Comparison of ENCODE assay signal across 1 cellular context in genomic region chr18:63320041-63320689, GRCh38.
TF ChIP-seq lines count a peak whose summit lies in the region.

No MANE protein-coding gene starts in this region.

TF ChIP-seq in HepG2, 621 proteins besides CTCF, POLR2A, EP300 and RAD21 (continued from another document and continues in another):
- TF ChIP-seq ZNF710 (CRISPR knock-in tag; IDR thresholded peaks at IDR 0.05; ENCODE audit: borderline replicate concordance) (no peak), ZBTB21 (CRISPR knock-in tag; IDR thresholded peaks at IDR 0.05) (no peak), SP4 (CRISPR knock-in tag; IDR thresholded peaks at IDR 0.05) (no peak), HOXA9 (CRISPR knock-in tag; IDR thresholded peaks at IDR 0.05; ENCODE audit: borderline replicate concordance) (no peak), TCF12 (IDR thresholded peaks at IDR 0.05) (no peak), TCF12 (CRISPR knock-in tag; IDR thresholded peaks at IDR 0.05) (no peak), PHF8 (CRISPR knock-in tag; IDR thresholded peaks at IDR 0.05) (0 out of 2 replicates have a peak, but pooled peaks have one; percentile 44), ZFY (CRISPR knock-in tag; IDR thresholded peaks at IDR 0.05) (peak; percentile 75), ZNF574 (CRISPR knock-in tag; IDR thresholded peaks at IDR 0.05) (peak; percentile 33; the same call in 1 of the 2 replicates), TOE1 (CRISPR knock-in tag; IDR thresholded peaks at IDR 0.05) (no peak), ZNF766 (CRISPR knock-in tag; IDR thresholded peaks at IDR 0.05; ENCODE audit: borderline replicate concordance) (no peak), RBFOX2 (IDR thresholded peaks at IDR 0.05; ENCODE audit: low read depth, low read length) (peak; percentile 39), MED13 (CRISPR knock-in tag; IDR thresholded peaks at IDR 0.05) (no peak), ZNF337 (CRISPR knock-in tag; IDR thresholded peaks at IDR 0.05; ENCODE audit: borderline replicate concordance, low read depth) (no peak), ZNF510 (CRISPR knock-in tag; IDR thresholded peaks at IDR 0.05; ENCODE audit: low read depth) (no peak), ZNF777 (CRISPR knock-in tag; IDR thresholded peaks at IDR 0.05) (0 out of 2 replicates have a peak, but pooled peaks have one; percentile 18), CEBPG (CRISPR knock-in tag; IDR thresholded peaks at IDR 0.05) (no peak), SOX6 (IDR thresholded peaks at IDR 0.05) (no peak), SOX6 (CRISPR knock-in tag; IDR thresholded peaks at IDR 0.05) (no peak), ZNF891 (CRISPR knock-in tag; IDR thresholded peaks at IDR 0.05) (0 out of 2 replicates have a peak, but pooled peaks have one; percentile 35), FOXM1 (CRISPR knock-in tag; IDR thresholded peaks at IDR 0.05) (no peak), PCBP2 (optimal IDR thresholded peaks at IDR 0.05; ENCODE audit: low read depth, low read length, poor library complexity, severe bottlenecking) (no peak), ZNF446 (CRISPR knock-in tag; IDR thresholded peaks at IDR 0.05) (peak; percentile 50; the same call in 1 of the 2 replicates), ZNF546 (CRISPR knock-in tag; conservative IDR thresholded peaks at IDR 0.05) (no peak), PHF5A (CRISPR knock-in tag; IDR thresholded peaks at IDR 0.05; ENCODE audit: low read depth, unreplicated experiment) (no peak), SP2 (CRISPR knock-in tag; IDR thresholded peaks at IDR 0.05) (no peak), TFAP4 (IDR thresholded peaks at IDR 0.05; ENCODE audit: borderline replicate concordance, low read depth) (no peak), ZNF607 (CRISPR knock-in tag; IDR thresholded peaks at IDR 0.05; ENCODE audit: borderline replicate concordance) (0 out of 2 replicates have a peak, but pooled peaks have one; percentile 8), THAP11 (CRISPR knock-in tag; IDR thresholded peaks at IDR 0.05) (0 out of 2 replicates have a peak, but pooled peaks have one; percentile 8), ZNF230 (CRISPR knock-in tag; IDR thresholded peaks at IDR 0.05) (no peak), ZNF263 (CRISPR knock-in tag; IDR thresholded peaks at IDR 0.05) (no peak), ZBTB3 (CRISPR knock-in tag; IDR thresholded peaks at IDR 0.05; ENCODE audit: borderline replicate concordance, low read depth) (no peak), KDM5B (CRISPR knock-in tag; IDR thresholded peaks at IDR 0.05; ENCODE audit: borderline replicate concordance) (no peak), ZNF883 (CRISPR knock-in tag; IDR thresholded peaks at IDR 0.05; ENCODE audit: not compliant biosample characterization) (no peak), ZFP36 (IDR thresholded peaks at IDR 0.05; ENCODE audit: borderline replicate concordance, low read depth, low read length, partially characterized antibody) (no peak), ZNF235 (CRISPR knock-in tag; IDR thresholded peaks at IDR 0.05; ENCODE audit: borderline replicate concordance) (no peak), ZNF75D (CRISPR knock-in tag; IDR thresholded peaks at IDR 0.05; ENCODE audit: borderline replicate concordance) (no peak), ELF1 (CRISPR knock-in tag; IDR thresholded peaks at IDR 0.05) (no peak), JDP2 (CRISPR knock-in tag; IDR thresholded peaks at IDR 0.05; ENCODE audit: borderline replicate concordance) (no peak), ZSCAN31 (CRISPR knock-in tag; IDR thresholded peaks at IDR 0.05; ENCODE audit: low read depth) (no peak), ZNF329 (CRISPR knock-in tag; IDR thresholded peaks at IDR 0.05; ENCODE audit: low read depth) (no peak), ZNF83 (CRISPR knock-in tag; IDR thresholded peaks at IDR 0.05; ENCODE audit: borderline replicate concordance) (no peak), ATM (IDR thresholded peaks at IDR 0.05; ENCODE audit: borderline replicate concordance) (no peak)
- TF ChIP-seq, protein P1, sequence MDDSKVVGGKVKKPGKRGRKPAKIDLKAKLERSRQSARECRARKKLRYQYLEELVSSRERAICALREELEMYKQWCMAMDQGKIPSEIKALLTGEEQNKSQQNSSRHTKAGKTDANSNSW (CRISPR knock-in tag; IDR thresholded peaks at IDR 0.05; ENCODE audit: borderline replicate concordance), result no peak; the same call in 1 of the 2 replicates
- TF ChIP-seq, protein P2, sequence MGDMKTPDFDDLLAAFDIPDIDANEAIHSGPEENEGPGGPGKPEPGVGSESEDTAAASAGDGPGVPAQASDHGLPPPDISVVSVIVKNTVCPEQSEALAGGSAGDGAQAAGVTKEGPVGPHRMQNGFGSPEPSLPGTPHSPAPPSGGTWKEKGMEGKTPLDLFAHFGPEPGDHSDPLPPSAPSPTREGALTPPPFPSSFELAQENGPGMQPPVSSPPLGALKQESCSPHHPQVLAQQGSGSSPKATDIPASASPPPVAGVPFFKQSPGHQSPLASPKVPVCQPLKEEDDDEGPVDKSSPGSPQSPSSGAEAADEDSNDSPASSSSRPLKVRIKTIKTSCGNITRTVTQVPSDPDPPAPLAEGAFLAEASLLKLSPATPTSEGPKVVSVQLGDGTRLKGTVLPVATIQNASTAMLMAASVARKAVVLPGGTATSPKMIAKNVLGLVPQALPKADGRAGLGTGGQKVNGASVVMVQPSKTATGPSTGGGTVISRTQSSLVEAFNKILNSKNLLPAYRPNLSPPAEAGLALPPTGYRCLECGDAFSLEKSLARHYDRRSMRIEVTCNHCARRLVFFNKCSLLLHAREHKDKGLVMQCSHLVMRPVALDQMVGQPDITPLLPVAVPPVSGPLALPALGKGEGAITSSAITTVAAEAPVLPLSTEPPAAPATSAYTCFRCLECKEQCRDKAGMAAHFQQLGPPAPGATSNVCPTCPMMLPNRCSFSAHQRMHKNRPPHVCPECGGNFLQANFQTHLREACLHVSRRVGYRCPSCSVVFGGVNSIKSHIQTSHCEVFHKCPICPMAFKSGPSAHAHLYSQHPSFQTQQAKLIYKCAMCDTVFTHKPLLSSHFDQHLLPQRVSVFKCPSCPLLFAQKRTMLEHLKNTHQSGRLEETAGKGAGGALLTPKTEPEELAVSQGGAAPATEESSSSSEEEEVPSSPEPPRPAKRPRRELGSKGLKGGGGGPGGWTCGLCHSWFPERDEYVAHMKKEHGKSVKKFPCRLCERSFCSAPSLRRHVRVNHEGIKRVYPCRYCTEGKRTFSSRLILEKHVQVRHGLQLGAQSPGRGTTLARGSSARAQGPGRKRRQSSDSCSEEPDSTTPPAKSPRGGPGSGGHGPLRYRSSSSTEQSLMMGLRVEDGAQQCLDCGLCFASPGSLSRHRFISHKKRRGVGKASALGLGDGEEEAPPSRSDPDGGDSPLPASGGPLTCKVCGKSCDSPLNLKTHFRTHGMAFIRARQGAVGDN (CRISPR knock-in tag; IDR thresholded peaks at IDR 0.05), result peak; percentile 70
- TF ChIP-seq, protein P3, sequence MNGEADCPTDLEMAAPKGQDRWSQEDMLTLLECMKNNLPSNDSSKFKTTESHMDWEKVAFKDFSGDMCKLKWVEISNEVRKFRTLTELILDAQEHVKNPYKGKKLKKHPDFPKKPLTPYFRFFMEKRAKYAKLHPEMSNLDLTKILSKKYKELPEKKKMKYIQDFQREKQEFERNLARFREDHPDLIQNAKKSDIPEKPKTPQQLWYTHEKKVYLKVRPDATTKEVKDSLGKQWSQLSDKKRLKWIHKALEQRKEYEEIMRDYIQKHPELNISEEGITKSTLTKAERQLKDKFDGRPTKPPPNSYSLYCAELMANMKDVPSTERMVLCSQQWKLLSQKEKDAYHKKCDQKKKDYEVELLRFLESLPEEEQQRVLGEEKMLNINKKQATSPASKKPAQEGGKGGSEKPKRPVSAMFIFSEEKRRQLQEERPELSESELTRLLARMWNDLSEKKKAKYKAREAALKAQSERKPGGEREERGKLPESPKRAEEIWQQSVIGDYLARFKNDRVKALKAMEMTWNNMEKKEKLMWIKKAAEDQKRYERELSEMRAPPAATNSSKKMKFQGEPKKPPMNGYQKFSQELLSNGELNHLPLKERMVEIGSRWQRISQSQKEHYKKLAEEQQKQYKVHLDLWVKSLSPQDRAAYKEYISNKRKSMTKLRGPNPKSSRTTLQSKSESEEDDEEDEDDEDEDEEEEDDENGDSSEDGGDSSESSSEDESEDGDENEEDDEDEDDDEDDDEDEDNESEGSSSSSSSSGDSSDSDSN (CRISPR knock-in tag; IDR thresholded peaks at IDR 0.05), result peak; percentile 45; the same call in 1 of the 2 replicates
- TF ChIP-seq, protein P4, sequence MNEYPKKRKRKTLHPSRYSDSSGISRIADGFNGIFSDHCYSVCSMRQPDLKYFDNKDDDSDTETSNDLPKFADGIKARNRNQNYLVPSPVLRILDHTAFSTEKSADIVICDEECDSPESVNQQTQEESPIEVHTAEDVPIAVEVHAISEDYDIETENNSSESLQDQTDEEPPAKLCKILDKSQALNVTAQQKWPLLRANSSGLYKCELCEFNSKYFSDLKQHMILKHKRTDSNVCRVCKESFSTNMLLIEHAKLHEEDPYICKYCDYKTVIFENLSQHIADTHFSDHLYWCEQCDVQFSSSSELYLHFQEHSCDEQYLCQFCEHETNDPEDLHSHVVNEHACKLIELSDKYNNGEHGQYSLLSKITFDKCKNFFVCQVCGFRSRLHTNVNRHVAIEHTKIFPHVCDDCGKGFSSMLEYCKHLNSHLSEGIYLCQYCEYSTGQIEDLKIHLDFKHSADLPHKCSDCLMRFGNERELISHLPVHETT (CRISPR knock-in tag; conservative IDR thresholded peaks at IDR 0.05), result no peak
- TF ChIP-seq, protein P5, sequence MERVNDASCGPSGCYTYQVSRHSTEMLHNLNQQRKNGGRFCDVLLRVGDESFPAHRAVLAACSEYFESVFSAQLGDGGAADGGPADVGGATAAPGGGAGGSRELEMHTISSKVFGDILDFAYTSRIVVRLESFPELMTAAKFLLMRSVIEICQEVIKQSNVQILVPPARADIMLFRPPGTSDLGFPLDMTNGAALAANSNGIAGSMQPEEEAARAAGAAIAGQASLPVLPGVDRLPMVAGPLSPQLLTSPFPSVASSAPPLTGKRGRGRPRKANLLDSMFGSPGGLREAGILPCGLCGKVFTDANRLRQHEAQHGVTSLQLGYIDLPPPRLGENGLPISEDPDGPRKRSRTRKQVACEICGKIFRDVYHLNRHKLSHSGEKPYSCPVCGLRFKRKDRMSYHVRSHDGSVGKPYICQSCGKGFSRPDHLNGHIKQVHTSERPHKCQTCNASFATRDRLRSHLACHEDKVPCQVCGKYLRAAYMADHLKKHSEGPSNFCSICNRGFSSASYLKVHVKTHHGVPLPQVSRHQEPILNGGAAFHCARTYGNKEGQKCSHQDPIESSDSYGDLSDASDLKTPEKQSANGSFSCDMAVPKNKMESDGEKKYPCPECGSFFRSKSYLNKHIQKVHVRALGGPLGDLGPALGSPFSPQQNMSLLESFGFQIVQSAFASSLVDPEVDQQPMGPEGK (CRISPR knock-in tag; IDR thresholded peaks at IDR 0.05), result no peak
- TF ChIP-seq, protein P6, sequence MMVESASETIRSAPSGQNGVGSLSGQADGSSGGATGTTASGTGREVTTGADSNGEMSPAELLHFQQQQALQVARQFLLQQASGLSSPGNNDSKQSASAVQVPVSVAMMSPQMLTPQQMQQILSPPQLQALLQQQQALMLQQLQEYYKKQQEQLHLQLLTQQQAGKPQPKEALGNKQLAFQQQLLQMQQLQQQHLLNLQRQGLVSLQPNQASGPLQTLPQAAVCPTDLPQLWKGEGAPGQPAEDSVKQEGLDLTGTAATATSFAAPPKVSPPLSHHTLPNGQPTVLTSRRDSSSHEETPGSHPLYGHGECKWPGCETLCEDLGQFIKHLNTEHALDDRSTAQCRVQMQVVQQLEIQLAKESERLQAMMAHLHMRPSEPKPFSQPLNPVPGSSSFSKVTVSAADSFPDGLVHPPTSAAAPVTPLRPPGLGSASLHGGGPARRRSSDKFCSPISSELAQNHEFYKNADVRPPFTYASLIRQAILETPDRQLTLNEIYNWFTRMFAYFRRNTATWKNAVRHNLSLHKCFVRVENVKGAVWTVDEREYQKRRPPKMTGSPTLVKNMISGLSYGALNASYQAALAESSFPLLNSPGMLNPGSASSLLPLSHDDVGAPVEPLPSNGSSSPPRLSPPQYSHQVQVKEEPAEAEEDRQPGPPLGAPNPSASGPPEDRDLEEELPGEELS (CRISPR knock-in tag; IDR thresholded peaks at IDR 0.05), result no peak
